ENCODE assay signal across 16 cellular contexts in the genomic region with DNA sequence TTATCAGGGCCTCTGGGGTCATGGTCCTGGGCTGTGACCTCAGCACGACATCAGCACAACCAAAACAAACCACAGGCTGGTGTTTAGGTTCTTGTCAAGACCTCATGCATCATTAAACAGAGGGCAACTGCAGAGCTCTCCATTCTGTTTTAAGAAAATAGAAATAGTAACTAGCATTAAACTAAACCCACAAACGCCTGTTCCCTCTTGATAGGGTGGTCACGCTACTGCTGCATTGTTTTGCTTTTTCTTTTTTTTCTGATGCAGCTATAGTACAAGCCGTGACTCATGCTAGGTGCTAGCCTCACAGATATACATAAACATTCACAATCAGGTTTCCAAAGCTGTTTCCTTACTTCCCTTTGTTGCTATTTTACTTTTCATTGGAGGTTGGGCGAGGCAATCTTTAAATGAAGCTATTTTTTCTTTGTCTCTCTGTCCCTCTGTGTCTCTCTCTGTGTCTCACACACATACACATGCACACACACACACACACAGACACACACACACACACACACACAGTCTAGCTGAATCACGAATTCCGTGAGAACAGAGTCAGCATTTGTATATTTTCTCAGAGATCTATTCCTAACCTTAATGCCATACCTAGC.
DNase-seq lines count a peak whose midpoint lies in the region; ATAC-seq and TF ChIP-seq lines count a peak whose summit lies in the region.
"Had no signal": no experiment of that assay in that cellular context is flagged by ENCODE, and none has a peak within 500 bp of the region (broad histone marks: within the 10 kb centered on the region; RNA-seq: fewer than 3 reads in every experiment).

No MANE protein-coding gene starts in this region.

- H3K27ac Mint-ChIP-seq in endothelial cell (ENCODE audit: unreplicated experiment), result peak overlapping the region; percentile 96
- no peak overlapping the region for H3K27ac Mint-ChIP-seq in naive thymus-derived CD4-positive, alpha-beta T cell

- H3K36me3 Mint-ChIP-seq in endothelial cell (ENCODE audit: low read depth, unreplicated experiment), result peaks cover 3% of the 10 kb centered on the region
- H3K36me3 Mint-ChIP-seq in naive thymus-derived CD4-positive, alpha-beta T cell, result peaks cover 0 to 6% (median 0%) of the 10 kb centered on the region in 5 donors

- H3K9me3 ChIP-seq in naive thymus-derived CD4-positive, alpha-beta T cell (ENCODE audit: control insufficient read depth in 2 of 3, low read length in 3 of 3), result peaks cover 0 to 16% (median 0%) of the 10 kb centered on the region in 3 experiments

- CTCF ChIA-PET in naive thymus-derived CD4-positive, alpha-beta T cell (lab: Charles Lee), result no interaction called here

- intact Hi-C loops in naive thymus-derived CD4-positive, alpha-beta T cell (cut with micrococcal nuclease), result no loop called here
- intact Hi-C loops in left cardiac atrium (cut with DNase I), result no loop called here

- H3K4me1 Mint-ChIP-seq in endothelial cell (ENCODE audit: unreplicated experiment), result peaks cover 14% of the 10 kb centered on the region
- peaks cover 0 to 3% (median 0%) of the 10 kb centered on the region in 7 donors for H3K4me1 Mint-ChIP-seq in naive thymus-derived CD4-positive, alpha-beta T cell

- no peaks in the 10 kb centered on the region for H3K36me3 ChIP-seq in naive thymus-derived CD4-positive, alpha-beta T cell (ENCODE audit: control insufficient read depth in 2 of 3, insufficient read depth in 3 of 3, low read length in 3 of 3)

- ATAC-seq in naive thymus-derived CD4-positive, alpha-beta T cell, result peak; percentile 74
- ATAC-seq in left cardiac atrium, result no peak
- ATAC-seq in GM21423 (IDR thresholded peaks at IDR 0.05; ENCODE audit: unreplicated experiment), result no peak

- H3K4me3 Mint-ChIP-seq in endothelial cell (ENCODE audit: unreplicated experiment), result no peak overlapping the region
- H3K4me3 Mint-ChIP-seq in naive thymus-derived CD4-positive, alpha-beta T cell, result no peak overlapping the region

- DNase-seq in Caki2 (ENCODE audit: low read depth) (peak; percentile 98), RPMI7951 (ENCODE audit: low read depth) (peak; percentile 82), endothelial cell (ENCODE audit: low spot score) (peak; percentile 6), NCI-H1048 (lab: John Stamatoyannopoulos, UW) (no peak), left cardiac atrium (no peak), GOT3 (lab: John Stamatoyannopoulos, UW) (no peak)
- no peak for DNase-seq in naive thymus-derived CD4-positive, alpha-beta T cell
- DNase-seq: activated CD4-positive, alpha-beta T cell treated with anti-CD3 and anti-CD28 coated beads, Interleukin-2, amount 50 U/mL, for 4 hours; activated gamma-delta T cell treated with Interleukin-2 at 50 U/mL for 16 hours; stimulated activated CD4-positive, alpha-beta T cell treated with anti-CD3 and anti-CD28 coated beads, Interleukin-4, amount 100 ng/mL, for 1 hour; stimulated activated naive CD4-positive, alpha-beta T cell treated with Interleukin-2 at 50 U/mL for 16 hours; T-helper 2 cell had no signal

- H3K4me1 ChIP-seq in naive thymus-derived CD4-positive, alpha-beta T cell (ENCODE audit: control insufficient read depth in 2 of 2, insufficient read depth in 2 of 2, low read length in 2 of 2), result no peaks in the 10 kb centered on the region
- H3K4me1 ChIP-seq: parathyroid adenoma had no signal

- H3K27ac ChIP-seq in naive thymus-derived CD4-positive, alpha-beta T cell (ENCODE audit: low read depth, low read length), result no peak overlapping the region
- H3K27ac ChIP-seq: coronary artery, KMS-11, parathyroid adenoma had no signal

- H3K4me3 ChIP-seq in naive thymus-derived CD4-positive, alpha-beta T cell (ENCODE audit: low read length), result no peak overlapping the region
- H3K4me3 ChIP-seq: coronary artery had no signal

- no peaks in the 10 kb centered on the region for H3K27me3 ChIP-seq in naive thymus-derived CD4-positive, alpha-beta T cell (ENCODE audit: control insufficient read depth in 2 of 2, insufficient read depth in 2 of 2, low read length in 2 of 2)

- no peak for TF ChIP-seq CTCF in endothelial cell (IDR thresholded peaks at IDR 0.05; ENCODE audit: unreplicated experiment)

- POLR2A ChIA-PET in naive thymus-derived CD4-positive, alpha-beta T cell (lab: Charles Lee), result no interaction called here

- H3K27me3 Mint-ChIP-seq in endothelial cell (ENCODE audit: unreplicated experiment), result peaks cover 5% of the 10 kb centered on the region
- H3K27me3 Mint-ChIP-seq in naive thymus-derived CD4-positive, alpha-beta T cell, result peaks cover 0 to 10% (median 6%) of the 10 kb centered on the region in 5 donors

- in situ Hi-C loops in Caki2 (cut with HindIII; ENCODE audit: low pct_unique_long_range_greater_than_20kb, low sequenced_read_pairs), result no loop called here

- H3K9me3 Mint-ChIP-seq in endothelial cell (ENCODE audit: unreplicated experiment), result peaks cover 4% of the 10 kb centered on the region
- H3K9me3 Mint-ChIP-seq in naive thymus-derived CD4-positive, alpha-beta T cell, result peaks cover 4 to 33% (median 18%) of the 10 kb centered on the region in 11 donors

Comparison
In these comparisons a context has a peak if more than half of its experiments do, and no peak if none do; other contexts are left out.
1. DNase-seq: peak in Caki2 (single experiment), RPMI7951 (single experiment) and endothelial cell (single experiment); none in naive thymus-derived CD4-positive, alpha-beta T cell (0 of 9), NCI-H1048 (single experiment), left cardiac atrium (single experiment) and GOT3 (single experiment).